8 cellular contexts compared by ENCODE assay signal in the genomic region with DNA sequence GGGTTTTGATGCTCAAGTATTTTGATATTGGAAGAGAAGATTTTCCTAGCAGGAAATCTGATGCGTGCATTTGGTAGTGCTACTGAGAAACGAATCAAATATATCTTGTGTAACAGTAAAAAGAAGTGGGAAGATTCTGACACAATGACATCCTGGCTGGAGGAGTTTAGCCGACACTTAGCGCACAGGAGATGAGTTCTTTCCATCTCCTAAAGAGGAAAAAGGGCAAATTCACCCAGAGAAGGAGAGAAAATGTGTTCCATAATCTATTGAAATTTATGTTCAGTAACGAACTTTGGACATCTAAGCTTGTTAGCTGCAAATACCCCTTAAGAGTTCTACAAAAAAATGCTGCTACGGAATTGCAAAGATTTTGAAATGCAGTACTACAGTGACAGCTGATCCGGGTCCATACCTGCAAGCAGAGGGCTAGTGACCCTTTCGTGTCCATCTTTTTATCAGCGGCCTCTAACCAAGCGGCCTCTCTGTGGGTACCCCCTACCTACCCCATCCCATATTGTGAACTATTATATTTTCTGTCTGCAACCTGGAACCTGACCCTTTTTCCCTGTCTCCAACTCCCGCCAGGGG. TPM values are rescaled to one million over a fixed set of nuclear protein-coding genes. Genes with fewer than 3 reads are reported as not detected.
DNase-seq lines count a peak whose midpoint lies in the region; ATAC-seq and TF ChIP-seq lines count a peak whose summit lies in the region.

No MANE protein-coding gene starts in this region.

- H3K4me1 ChIP-seq in right cardiac atrium (ENCODE audit: control insufficient read depth, insufficient read depth, low read length) = no peaks in the 10 kb centered on the region

- WGBS in right cardiac atrium = 13% methylated on average over 11 of the region's 11 CpGs

- no peak for TF ChIP-seq CTCF in WTC11 (IDR thresholded peaks at IDR 0.05)

- peaks cover 9% of the 10 kb centered on the region for H3K36me3 ChIP-seq in H7 (replicated peaks; ENCODE audit: control insufficient read depth, insufficient read depth, low read length)

- H3K4me3 ChIP-seq in H7 (ENCODE audit: insufficient read depth, low read depth, low read length) = peak overlapping the region; percentile 80
- H3K4me3 ChIP-seq in right cardiac atrium (ENCODE audit: low read length) = peak overlapping the region; percentile 79
- H3K4me3 ChIP-seq in skin epidermis = peak overlapping the region; percentile 55 to 98 (median 93)

- H3K27ac Mint-ChIP-seq in WTC11 = no peak overlapping the region

- H3K4me3 Mint-ChIP-seq in WTC11 = peak overlapping the region; percentile 95

- no peaks in the 10 kb centered on the region for H3K9me3 Mint-ChIP-seq in WTC11

- peaks cover 30% of the 10 kb centered on the region for H3K36me3 Mint-ChIP-seq in WTC11

- H3K27me3 ChIP-seq in H7 (ENCODE audit: control insufficient read depth, insufficient read depth, low read length) = no peaks in the 10 kb centered on the region
- no peaks in the 10 kb centered on the region for H3K27me3 ChIP-seq in right cardiac atrium (ENCODE audit: control insufficient read depth, insufficient read depth)

- no peaks in the 10 kb centered on the region for H3K27me3 Mint-ChIP-seq in WTC11 (ENCODE audit: low read depth)

- ATAC-seq in WTC11 (no peak), right cardiac atrium (no peak)

- POLR2A ChIA-PET in WTC11 (lab: Charles Lee) = no interaction called here

- CTCF ChIA-PET in WTC11 (lab: Charles Lee) = interaction anchor here (1.6 to 2.6 kb wide), 4 partner anchors 9 to 402 kb away, joined by 4 to 18 read pairs (median 10); no protein-coding TSS in a partner anchor

- H3K4me1 Mint-ChIP-seq in WTC11 = peaks cover 31% of the 10 kb centered on the region

- H3K9me3 ChIP-seq in right cardiac atrium (ENCODE audit: control insufficient read depth, low read length) = no peaks in the 10 kb centered on the region

- H3K27ac ChIP-seq in right cardiac atrium (ENCODE audit: low read length) = no peak overlapping the region
- peak overlapping the region in 15 of 21 experiments; percentile 47 to 87 (median 80) for H3K27ac ChIP-seq in skin epidermis

- intact Hi-C loops in right cardiac atrium (cut with DNase I) = loop anchor here in 2 of 4 donors (10.0 kb wide), 2 partner anchors 142 to 402 kb away; no protein-coding TSS in a partner anchor

- DNase-seq in H7 (no peak), WTC11 (ENCODE audit: low spot score) (no peak), right cardiac atrium (no peak), putamen (ENCODE audit: low spot score) (no peak), GDM1 (lab: John Stamatoyannopoulos, UW) (no peak), mucosa of gallbladder (ENCODE audit: low spot score) (no peak), UCSD-AML1 (lab: John Stamatoyannopoulos, UW; ENCODE audit: unreplicated experiment) (no peak)

TF ChIP-seq in WTC11, 78 proteins besides CTCF, POLR2A, EP300 and RAD21:
- TF ChIP-seq FOXP1 (CRISPR knock-in tag; IDR thresholded peaks at IDR 0.05; ENCODE audit: borderline replicate concordance) (no peak), ZNF263 (CRISPR knock-in tag; IDR thresholded peaks at IDR 0.05; ENCODE audit: low read depth) (no peak), NR2C2 (CRISPR knock-in tag; IDR thresholded peaks at IDR 0.05) (no peak), PRRX2 (CRISPR knock-in tag; IDR thresholded peaks at IDR 0.05) (no peak), SMAD4 (CRISPR knock-in tag; IDR thresholded peaks at IDR 0.05) (no peak), ZNF232 (CRISPR knock-in tag; IDR thresholded peaks at IDR 0.05) (no peak), ETV6 (CRISPR knock-in tag; IDR thresholded peaks at IDR 0.05) (no peak), TEAD4 (CRISPR knock-in tag; IDR thresholded peaks at IDR 0.05) (no peak), CBFB (CRISPR knock-in tag; IDR thresholded peaks at IDR 0.05; ENCODE audit: low read depth) (no peak), ZNF416 (CRISPR knock-in tag; IDR thresholded peaks at IDR 0.05) (no peak), NR1H2 (CRISPR knock-in tag; IDR thresholded peaks at IDR 0.05) (no peak), ZBTB21 (CRISPR knock-in tag; IDR thresholded peaks at IDR 0.05; ENCODE audit: borderline replicate concordance) (no peak), HMGA2 (CRISPR knock-in tag; IDR thresholded peaks at IDR 0.05) (no peak)
- TF ChIP-seq, protein P1, sequence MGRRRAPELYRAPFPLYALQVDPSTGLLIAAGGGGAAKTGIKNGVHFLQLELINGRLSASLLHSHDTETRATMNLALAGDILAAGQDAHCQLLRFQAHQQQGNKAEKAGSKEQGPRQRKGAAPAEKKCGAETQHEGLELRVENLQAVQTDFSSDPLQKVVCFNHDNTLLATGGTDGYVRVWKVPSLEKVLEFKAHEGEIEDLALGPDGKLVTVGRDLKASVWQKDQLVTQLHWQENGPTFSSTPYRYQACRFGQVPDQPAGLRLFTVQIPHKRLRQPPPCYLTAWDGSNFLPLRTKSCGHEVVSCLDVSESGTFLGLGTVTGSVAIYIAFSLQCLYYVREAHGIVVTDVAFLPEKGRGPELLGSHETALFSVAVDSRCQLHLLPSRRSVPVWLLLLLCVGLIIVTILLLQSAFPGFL (CRISPR knock-in tag; IDR thresholded peaks at IDR 0.05; ENCODE audit: borderline replicate concordance) = no peak
- TF ChIP-seq, protein P2, sequence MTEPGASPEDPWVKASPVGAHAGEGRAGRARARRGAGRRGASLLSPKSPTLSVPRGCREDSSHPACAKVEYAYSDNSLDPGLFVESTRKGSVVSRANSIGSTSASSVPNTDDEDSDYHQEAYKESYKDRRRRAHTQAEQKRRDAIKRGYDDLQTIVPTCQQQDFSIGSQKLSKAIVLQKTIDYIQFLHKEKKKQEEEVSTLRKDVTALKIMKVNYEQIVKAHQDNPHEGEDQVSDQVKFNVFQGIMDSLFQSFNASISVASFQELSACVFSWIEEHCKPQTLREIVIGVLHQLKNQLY (CRISPR knock-in tag; IDR thresholded peaks at IDR 0.05) = no peak
- TF ChIP-seq, protein P3, sequence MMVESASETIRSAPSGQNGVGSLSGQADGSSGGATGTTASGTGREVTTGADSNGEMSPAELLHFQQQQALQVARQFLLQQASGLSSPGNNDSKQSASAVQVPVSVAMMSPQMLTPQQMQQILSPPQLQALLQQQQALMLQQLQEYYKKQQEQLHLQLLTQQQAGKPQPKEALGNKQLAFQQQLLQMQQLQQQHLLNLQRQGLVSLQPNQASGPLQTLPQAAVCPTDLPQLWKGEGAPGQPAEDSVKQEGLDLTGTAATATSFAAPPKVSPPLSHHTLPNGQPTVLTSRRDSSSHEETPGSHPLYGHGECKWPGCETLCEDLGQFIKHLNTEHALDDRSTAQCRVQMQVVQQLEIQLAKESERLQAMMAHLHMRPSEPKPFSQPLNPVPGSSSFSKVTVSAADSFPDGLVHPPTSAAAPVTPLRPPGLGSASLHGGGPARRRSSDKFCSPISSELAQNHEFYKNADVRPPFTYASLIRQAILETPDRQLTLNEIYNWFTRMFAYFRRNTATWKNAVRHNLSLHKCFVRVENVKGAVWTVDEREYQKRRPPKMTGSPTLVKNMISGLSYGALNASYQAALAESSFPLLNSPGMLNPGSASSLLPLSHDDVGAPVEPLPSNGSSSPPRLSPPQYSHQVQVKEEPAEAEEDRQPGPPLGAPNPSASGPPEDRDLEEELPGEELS (CRISPR knock-in tag; IDR thresholded peaks at IDR 0.05) = no peak
- TF ChIP-seq, protein P4, sequence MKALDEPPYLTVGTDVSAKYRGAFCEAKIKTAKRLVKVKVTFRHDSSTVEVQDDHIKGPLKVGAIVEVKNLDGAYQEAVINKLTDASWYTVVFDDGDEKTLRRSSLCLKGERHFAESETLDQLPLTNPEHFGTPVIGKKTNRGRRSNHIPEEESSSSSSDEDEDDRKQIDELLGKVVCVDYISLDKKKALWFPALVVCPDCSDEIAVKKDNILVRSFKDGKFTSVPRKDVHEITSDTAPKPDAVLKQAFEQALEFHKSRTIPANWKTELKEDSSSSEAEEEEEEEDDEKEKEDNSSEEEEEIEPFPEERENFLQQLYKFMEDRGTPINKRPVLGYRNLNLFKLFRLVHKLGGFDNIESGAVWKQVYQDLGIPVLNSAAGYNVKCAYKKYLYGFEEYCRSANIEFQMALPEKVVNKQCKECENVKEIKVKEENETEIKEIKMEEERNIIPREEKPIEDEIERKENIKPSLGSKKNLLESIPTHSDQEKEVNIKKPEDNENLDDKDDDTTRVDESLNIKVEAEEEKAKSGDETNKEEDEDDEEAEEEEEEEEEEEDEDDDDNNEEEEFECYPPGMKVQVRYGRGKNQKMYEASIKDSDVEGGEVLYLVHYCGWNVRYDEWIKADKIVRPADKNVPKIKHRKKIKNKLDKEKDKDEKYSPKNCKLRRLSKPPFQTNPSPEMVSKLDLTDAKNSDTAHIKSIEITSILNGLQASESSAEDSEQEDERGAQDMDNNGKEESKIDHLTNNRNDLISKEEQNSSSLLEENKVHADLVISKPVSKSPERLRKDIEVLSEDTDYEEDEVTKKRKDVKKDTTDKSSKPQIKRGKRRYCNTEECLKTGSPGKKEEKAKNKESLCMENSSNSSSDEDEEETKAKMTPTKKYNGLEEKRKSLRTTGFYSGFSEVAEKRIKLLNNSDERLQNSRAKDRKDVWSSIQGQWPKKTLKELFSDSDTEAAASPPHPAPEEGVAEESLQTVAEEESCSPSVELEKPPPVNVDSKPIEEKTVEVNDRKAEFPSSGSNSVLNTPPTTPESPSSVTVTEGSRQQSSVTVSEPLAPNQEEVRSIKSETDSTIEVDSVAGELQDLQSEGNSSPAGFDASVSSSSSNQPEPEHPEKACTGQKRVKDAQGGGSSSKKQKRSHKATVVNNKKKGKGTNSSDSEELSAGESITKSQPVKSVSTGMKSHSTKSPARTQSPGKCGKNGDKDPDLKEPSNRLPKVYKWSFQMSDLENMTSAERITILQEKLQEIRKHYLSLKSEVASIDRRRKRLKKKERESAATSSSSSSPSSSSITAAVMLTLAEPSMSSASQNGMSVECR (CRISPR knock-in tag; IDR thresholded peaks at IDR 0.05; ENCODE audit: borderline replicate concordance) = no peak
- TF ChIP-seq, protein P5, sequence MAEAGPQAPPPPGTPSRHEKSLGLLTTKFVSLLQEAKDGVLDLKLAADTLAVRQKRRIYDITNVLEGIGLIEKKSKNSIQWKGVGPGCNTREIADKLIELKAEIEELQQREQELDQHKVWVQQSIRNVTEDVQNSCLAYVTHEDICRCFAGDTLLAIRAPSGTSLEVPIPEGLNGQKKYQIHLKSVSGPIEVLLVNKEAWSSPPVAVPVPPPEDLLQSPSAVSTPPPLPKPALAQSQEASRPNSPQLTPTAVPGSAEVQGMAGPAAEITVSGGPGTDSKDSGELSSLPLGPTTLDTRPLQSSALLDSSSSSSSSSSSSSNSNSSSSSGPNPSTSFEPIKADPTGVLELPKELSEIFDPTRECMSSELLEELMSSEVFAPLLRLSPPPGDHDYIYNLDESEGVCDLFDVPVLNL (CRISPR knock-in tag; IDR thresholded peaks at IDR 0.05; ENCODE audit: borderline replicate concordance, low read depth) = no peak

RNA-seq across cellular contexts. Expression of a gene that starts 1.0 kb away (rescaled TPM):
- total RNA-seq in H7 (2014; rRNA removed; shearing (Covaris generic)) = 36.6 and 39.4 TPM in 2 replicates
- total RNA-seq in WTC11 (2021) (31.5 to 33.4 TPM (median 33.1 TPM) in 3 replicates), right cardiac atrium (10 to 100 TPM in 3 of 4 donors, 1 to 10 TPM in 1; 7.8 to 13.4 (median 11.5) TPM), mucosa of gallbladder (16.7 TPM)
- 10.3 TPM for polyA plus RNA-seq in right cardiac atrium
